In genomic region chr16:69417537-69418199, GRCh38 we compare ENCODE assay signal across 8 cellular contexts. TPM values are rescaled to one million over a fixed set of nuclear protein-coding genes. Genes with fewer than 3 reads are reported as not detected.
DNase-seq lines count a peak whose midpoint lies in the region; ATAC-seq, FAIRE-seq and TF ChIP-seq lines count a peak whose summit lies in the region.

No MANE protein-coding gene starts in this region.

- FAIRE-seq in TTC549 (lab: Jason Lieb, UNC), result peak; percentile 90

- H2BK12ac ChIP-seq in neuronal stem cell (ENCODE audit: low read length), result no peak overlapping the region

- H3K27ac ChIP-seq in neuronal stem cell (replicated peaks; ENCODE audit: low read length), result no peak overlapping the region

- DNase-seq in ELR (ENCODE audit: low read depth) (peak; percentile 72), foreskin fibroblast (peak; percentile 61 to 75), neuronal stem cell (ENCODE audit: low spot score) (no peak), NCI-H1930 (lab: John Stamatoyannopoulos, UW) (no peak), cortex of kidney (lab: John Stamatoyannopoulos, UW) (no peak)
- DNase-seq in activated CD4-positive, alpha-beta T cell treated with anti-CD3 and anti-CD28 coated beads for 4 hours, result no peak

- no peak for TF ChIP-seq CTCF in foreskin fibroblast (IDR thresholded peaks at IDR 0.05; ENCODE audit: low read depth, low read length)

- H3K4me3 ChIP-seq in foreskin fibroblast (ENCODE audit: low read depth in 1 of 2, low read length in 2 of 2), result no peak overlapping the region
- no peak overlapping the region for H3K4me3 ChIP-seq in neuronal stem cell (ENCODE audit: low read length in 2 of 2)

- H3K14ac ChIP-seq in neuronal stem cell (ENCODE audit: low read length), result no peak overlapping the region

- no peak overlapping the region for H3K23ac ChIP-seq in neuronal stem cell (ENCODE audit: low read depth, low read length, poor library complexity)

- no peak overlapping the region for H3K18ac ChIP-seq in neuronal stem cell (ENCODE audit: low read length)

- no peaks in the 10 kb centered on the region for H3K79me1 ChIP-seq in neuronal stem cell (ENCODE audit: low read depth, low read length)

- H3K9ac ChIP-seq in neuronal stem cell (ENCODE audit: low read depth, low read length, poor library complexity), result no peak overlapping the region

- H4K8ac ChIP-seq in neuronal stem cell (ENCODE audit: low read depth, low read length), result no peak overlapping the region

- no peaks in the 10 kb centered on the region for H3K9me3 ChIP-seq in neuronal stem cell (replicated peaks in 1 of 2; ENCODE audit: control insufficient read depth in 2 of 2, insufficient read depth in 1 of 2, low read depth in 1 of 2, low read length in 2 of 2)

- no peaks in the 10 kb centered on the region for H3K36me3 ChIP-seq in neuronal stem cell (replicated peaks in 1 of 2; ENCODE audit: control insufficient read depth in 2 of 2, insufficient read depth in 2 of 2, low read length in 2 of 2)

- H3K4me1 ChIP-seq in neuronal stem cell (ENCODE audit: control insufficient read depth in 2 of 2, insufficient read depth in 1 of 2, low read depth in 1 of 2, low read length in 2 of 2), result peaks cover 4 to 9% of the 10 kb centered on the region in 2 donors

- ATAC-seq in HG02938 (IDR thresholded peaks at IDR 0.05; ENCODE audit: unreplicated experiment), result no peak

- no peak overlapping the region for H2AK5ac ChIP-seq in neuronal stem cell (ENCODE audit: low read depth, low read length)

- H4K91ac ChIP-seq in neuronal stem cell (ENCODE audit: low read depth, low read length, poor library complexity), result no peak overlapping the region

- H3K27me3 ChIP-seq in neuronal stem cell (ENCODE audit: control insufficient read depth in 3 of 3, insufficient read depth in 3 of 3, low read depth in 1 of 3, low read length in 3 of 3), result no peaks in the 10 kb centered on the region

- no peak overlapping the region for H2BK5ac ChIP-seq in neuronal stem cell (ENCODE audit: low read length)

- H2AFZ ChIP-seq in neuronal stem cell (ENCODE audit: low read length), result peak overlapping the region; percentile 85

- no peak overlapping the region for H2BK120ac ChIP-seq in neuronal stem cell (ENCODE audit: low read depth, low read length)

- H3K4me2 ChIP-seq in neuronal stem cell (ENCODE audit: insufficient read depth, low read length, poor library complexity, severe bottlenecking), result no peak overlapping the region

- no peak overlapping the region for H2BK15ac ChIP-seq in neuronal stem cell (ENCODE audit: low read length)

- WGBS in neuronal stem cell (ENCODE audit: extremely low coverage in 2 of 2, insufficient read length in 2 of 2, insufficient replicate concordance in 1 of 2), 2 donors, result no CpG with 5 or more reads among the region's 7 CpGs

- H3K4ac ChIP-seq in neuronal stem cell (ENCODE audit: low read length), result no peak overlapping the region

RNA-seq across cellular contexts. Expression of gene CYB5B, which starts 6.8 kb away (rescaled TPM):
- 142 TPM for polyA plus RNA-seq in neuronal stem cell (2013, experiment 1 of 2)
- 142 TPM for polyA plus RNA-seq in neuronal stem cell (2013, experiment 2 of 2)

RNA-seq across cellular contexts. Expression of gene TERF2, which starts 31.9 kb away (rescaled TPM):
- 38.8 TPM for polyA plus RNA-seq in neuronal stem cell (2013, experiment 1 of 2)
- polyA plus RNA-seq in neuronal stem cell (2013, experiment 2 of 2), result 40.0 TPM

Comparison
In these comparisons a context has a peak if more than half of its experiments do, and no peak if none do; other contexts are left out.
1. DNase-seq: peak in ELR (single experiment) and foreskin fibroblast (2 of 2); none in neuronal stem cell (single experiment), NCI-H1930 (0 of 2), activated CD4-positive, alpha-beta T cell treated with anti-CD3 and anti-CD28 coated beads for 4 hours (0 of 2) and cortex of kidney (single experiment).